Comparison of ENCODE assay signal across 16 cellular contexts in the genomic region with DNA sequence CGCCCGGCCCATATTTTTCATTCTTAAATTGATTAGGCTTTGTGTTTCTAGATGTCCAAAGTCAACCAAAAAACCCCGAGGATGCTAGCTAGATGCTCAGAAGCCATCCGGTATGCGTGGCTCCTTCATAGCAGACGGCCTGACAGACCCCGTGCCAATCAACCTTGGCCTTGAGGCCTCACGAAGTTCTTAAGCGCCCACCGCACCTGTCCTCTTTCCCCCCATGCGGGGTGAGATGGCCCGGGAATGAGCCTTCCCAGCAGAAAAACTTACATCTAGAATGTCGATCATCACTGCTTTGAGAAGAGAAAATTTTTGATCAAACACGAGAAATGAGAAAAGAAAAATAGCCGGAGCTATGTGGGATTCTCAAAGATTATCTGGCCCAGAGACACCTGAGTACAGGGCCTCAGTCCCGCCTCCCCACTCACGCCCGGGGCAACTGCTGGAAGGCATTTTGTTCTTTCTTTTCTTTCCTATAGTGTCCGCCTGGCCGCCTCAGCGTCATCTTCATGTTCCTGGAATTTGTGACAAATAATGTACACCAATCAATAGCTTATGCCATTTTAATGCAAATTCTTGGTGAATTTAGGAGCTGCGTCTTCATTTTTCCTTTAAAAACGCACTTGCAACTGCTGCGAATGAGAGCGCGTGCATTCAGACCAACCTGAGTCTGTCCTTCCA. TPM values are rescaled to one million over a fixed set of nuclear protein-coding genes. Genes with fewer than 3 reads are reported as not detected.
DNase-seq lines count a peak whose midpoint lies in the region; ATAC-seq lines count a peak whose summit lies in the region.
"Had no signal": no experiment of that assay in that cellular context is flagged by ENCODE, and none has a peak within 500 bp of the region (broad histone marks: within the 10 kb centered on the region; RNA-seq: fewer than 3 reads in every experiment).

No MANE protein-coding gene starts in this region.

- DNase-seq in activated naive CD4-positive, alpha-beta T cell treated with anti-CD3 and anti-CD28 coated beads, Interleukin-2, amount 50 U/mL, for 72 hours (ENCODE audit: low spot score in 2 of 2): no peak
- DNase-seq in activated CD4-positive, alpha-beta memory T cell treated with anti-CD3 and anti-CD28 coated beads for 36 hours: no peak
- DNase-seq in immature natural killer cell (no peak), SW480 (ENCODE audit: low spot score) (no peak), ACHN (no peak)
- DNase-seq in stimulated activated naive CD8-positive, alpha-beta T cell treated with anti-CD3 and anti-CD28 coated beads, Interleukin-15, amount 100 ng/mL, for 72 hours: no peak
- DNase-seq: activated CD4-positive, CD25-positive, alpha-beta regulatory T cell; brain microvascular endothelial cell; DMS153; KBM-7; NCI-H446; stimulated activated CD4-positive, alpha-beta T cell treated with anti-CD3 and anti-CD28 coated beads, Interleukin-4, amount 100 ng/mL, for 1 hour had no signal

- H3K9me3 Mint-ChIP-seq in activated naive CD4-positive, alpha-beta T cell treated with anti-CD3 and anti-CD28 coated beads, Interleukin-2, amount 50 U/mL, for 24 hours: no peaks in the 10 kb centered on the region
- no peaks in the 10 kb centered on the region for H3K9me3 Mint-ChIP-seq in activated naive CD4-positive, alpha-beta T cell treated with anti-CD3 and anti-CD28 coated beads, Interleukin-2, amount 50 U/mL, for 72 hours
- no peaks in the 10 kb centered on the region for H3K9me3 Mint-ChIP-seq in activated CD4-positive, alpha-beta memory T cell treated with anti-CD3 and anti-CD28 coated beads for 36 hours
- H3K9me3 Mint-ChIP-seq in immature natural killer cell: peaks cover 0 to under 1% (median 0%) of the 10 kb centered on the region in 6 donors
- H3K9me3 Mint-ChIP-seq in stimulated activated naive CD8-positive, alpha-beta T cell treated with anti-CD3 and anti-CD28 coated beads, Interleukin-15, amount 100 ng/mL, for 72 hours: no peaks in the 10 kb centered on the region

- H3K27ac Mint-ChIP-seq in activated naive CD4-positive, alpha-beta T cell treated with anti-CD3 and anti-CD28 coated beads, Interleukin-2, amount 50 U/mL, for 24 hours: no peak overlapping the region
- H3K27ac Mint-ChIP-seq in activated naive CD4-positive, alpha-beta T cell treated with anti-CD3 and anti-CD28 coated beads, Interleukin-2, amount 50 U/mL, for 72 hours: no peak overlapping the region
- H3K27ac Mint-ChIP-seq in activated CD4-positive, alpha-beta memory T cell treated with anti-CD3 and anti-CD28 coated beads for 36 hours: no peak overlapping the region
- H3K27ac Mint-ChIP-seq in immature natural killer cell: no peak overlapping the region
- no peak overlapping the region for H3K27ac Mint-ChIP-seq in stimulated activated naive CD8-positive, alpha-beta T cell treated with anti-CD3 and anti-CD28 coated beads, Interleukin-15, amount 100 ng/mL, for 72 hours

- H3K36me3 Mint-ChIP-seq in activated naive CD4-positive, alpha-beta T cell treated with anti-CD3 and anti-CD28 coated beads, Interleukin-2, amount 50 U/mL, for 24 hours: no peaks in the 10 kb centered on the region
- no peaks in the 10 kb centered on the region for H3K36me3 Mint-ChIP-seq in activated naive CD4-positive, alpha-beta T cell treated with anti-CD3 and anti-CD28 coated beads, Interleukin-2, amount 50 U/mL, for 72 hours
- H3K36me3 Mint-ChIP-seq in activated CD4-positive, alpha-beta memory T cell treated with anti-CD3 and anti-CD28 coated beads for 36 hours: no peaks in the 10 kb centered on the region
- no peaks in the 10 kb centered on the region for H3K36me3 Mint-ChIP-seq in immature natural killer cell

- POLR2A ChIA-PET in activated CD4-positive, alpha-beta memory T cell treated with anti-CD3 and anti-CD28 coated beads for 36 hours (lab: Charles Lee): no interaction called here

- H3K4me1 Mint-ChIP-seq in activated naive CD4-positive, alpha-beta T cell treated with anti-CD3 and anti-CD28 coated beads, Interleukin-2, amount 50 U/mL, for 24 hours: no peaks in the 10 kb centered on the region
- H3K4me1 Mint-ChIP-seq in activated CD4-positive, alpha-beta memory T cell treated with anti-CD3 and anti-CD28 coated beads for 36 hours (ENCODE audit: low read depth): peaks cover 2% of the 10 kb centered on the region
- H3K4me1 Mint-ChIP-seq in immature natural killer cell: peaks cover 0 to 3% of the 10 kb centered on the region in 2 donors
- H3K4me1 Mint-ChIP-seq in stimulated activated naive CD8-positive, alpha-beta T cell treated with anti-CD3 and anti-CD28 coated beads, Interleukin-15, amount 100 ng/mL, for 72 hours: no peaks in the 10 kb centered on the region

- ATAC-seq in activated naive CD4-positive, alpha-beta T cell treated with anti-CD3 and anti-CD28 coated beads, Interleukin-2, amount 50 U/mL, for 72 hours: no peak
- no peak for ATAC-seq in stimulated activated naive CD8-positive, alpha-beta T cell treated with anti-CD3 and anti-CD28 coated beads, Interleukin-15, amount 100 ng/mL, for 72 hours
- ATAC-seq in HG03520 (IDR thresholded peaks at IDR 0.05; ENCODE audit: unreplicated experiment): no peak
- ATAC-seq: left lobe of liver, right lobe of liver had no signal

- CTCF ChIA-PET in activated CD4-positive, alpha-beta memory T cell treated with anti-CD3 and anti-CD28 coated beads for 36 hours (lab: Charles Lee): no interaction called here

- peaks cover 21% of the 10 kb centered on the region for H3K27me3 Mint-ChIP-seq in activated naive CD4-positive, alpha-beta T cell treated with anti-CD3 and anti-CD28 coated beads, Interleukin-2, amount 50 U/mL, for 24 hours
- peaks cover 33% of the 10 kb centered on the region for H3K27me3 Mint-ChIP-seq in activated CD4-positive, alpha-beta memory T cell treated with anti-CD3 and anti-CD28 coated beads for 36 hours
- H3K27me3 Mint-ChIP-seq in immature natural killer cell (ENCODE audit: low read depth in 3 of 3): peaks cover 2 to 18% (median 8%) of the 10 kb centered on the region in 3 donors
- peaks cover 59% of the 10 kb centered on the region for H3K27me3 Mint-ChIP-seq in stimulated activated naive CD8-positive, alpha-beta T cell treated with anti-CD3 and anti-CD28 coated beads, Interleukin-15, amount 100 ng/mL, for 72 hours

- intact Hi-C loops in activated CD4-positive, alpha-beta memory T cell treated with anti-CD3 and anti-CD28 coated beads for 36 hours (cut with micrococcal nuclease): no loop called here

- peak overlapping the region; percentile 66 for H3K4me3 Mint-ChIP-seq in activated naive CD4-positive, alpha-beta T cell treated with anti-CD3 and anti-CD28 coated beads, Interleukin-2, amount 50 U/mL, for 24 hours
- H3K4me3 Mint-ChIP-seq in activated CD4-positive, alpha-beta memory T cell treated with anti-CD3 and anti-CD28 coated beads for 36 hours: peak overlapping the region; percentile 33
- peak overlapping the region; percentile 42 to 79 (median 67) for H3K4me3 Mint-ChIP-seq in immature natural killer cell
- H3K4me3 Mint-ChIP-seq in stimulated activated naive CD8-positive, alpha-beta T cell treated with anti-CD3 and anti-CD28 coated beads, Interleukin-15, amount 100 ng/mL, for 72 hours: peak overlapping the region; percentile 31 to 37

- in situ Hi-C loops in ACHN (cut with HindIII; ENCODE audit: low pct_ligation_motif_present, low pct_unique_long_range_greater_than_20kb, low sequenced_read_pairs): no loop called here

RNA-seq across cellular contexts. Expression of a gene that starts 1.6 kb away (rescaled TPM):
- total RNA-seq in activated naive CD4-positive, alpha-beta T cell treated with anti-CD3 and anti-CD28 coated beads, Interleukin-2, amount 50 U/mL, for 72 hours: under 1 TPM in 1 of 2 donors, not detected in 1; 0.99 TPM
- total RNA-seq in activated CD4-positive, alpha-beta memory T cell treated with anti-CD3 and anti-CD28 coated beads for 36 hours: under 1 TPM; 0.19 to 0.29 TPM
- not detected for polyA plus RNA-seq in immature natural killer cell

RNA-seq across cellular contexts. Expression of a gene that starts 48.8 kb away (rescaled TPM):
- total RNA-seq in activated naive CD4-positive, alpha-beta T cell treated with anti-CD3 and anti-CD28 coated beads, Interleukin-2, amount 50 U/mL, for 72 hours: 10 to 100 TPM; 44.8 to 53.8 TPM
- total RNA-seq in activated CD4-positive, alpha-beta memory T cell treated with anti-CD3 and anti-CD28 coated beads for 36 hours: 10 to 100 TPM; 39.5 to 41.5 TPM
- 10 to 100 TPM in 2 of 3 donors, 1 to 10 TPM in 1; 6.0 to 28.6 (median 10.2) TPM for polyA plus RNA-seq in immature natural killer cell
